In genomic region chr17:59830846-59831486, GRCh38 we compare ENCODE assay signal across 10 cellular contexts.
A peak's percentile ranks its signal among the peaks of the same experiment; 100 is the strongest.
DNase-seq lines count a peak whose midpoint lies in the region; ATAC-seq and TF ChIP-seq lines count a peak whose summit lies in the region.
"Had no signal": no experiment of that assay in that cellular context is flagged by ENCODE, and none has a peak within 500 bp of the region (broad histone marks: within the 10 kb centered on the region; RNA-seq: fewer than 3 reads in every experiment).

No MANE protein-coding gene starts in this region.

- H4K20me1 ChIP-seq in fibroblast of lung (ENCODE audit: control insufficient read depth, extremely low read depth, insufficient read depth, low read length) = no peaks in the 10 kb centered on the region

- CTCF ChIA-PET in activated CD8-positive, alpha-beta memory T cell treated with anti-CD3 and anti-CD28 coated beads, Interleukin-2, amount 10 ng/mL, durations not matched to agents 7 days and 5 days (lab: Charles Lee) = interaction anchor here (0.6 to 4.3 kb wide), 7 partner anchors 17 to 78 kb away, joined by 3 to 30 read pairs (median 4); partner anchors contain the start of genes RPS6KB1 and TUBD1
- CTCF ChIA-PET in activated B cell treated with CpG ODN at 0.5 μM for 24 hours (lab: Charles Lee) = interaction anchor here (1.2 to 2.1 kb wide), 3 partner anchors 28 to 77 kb away, joined by 3 to 8 read pairs (median 3); no protein-coding TSS in a partner anchor

- WGBS in stomach, 5 donors = 73 to 95% (median 76%) methylated on average over 1 of the region's 1 CpG

- H3K4me1 ChIP-seq in fibroblast of lung (ENCODE audit: control insufficient read depth, extremely low read depth, insufficient read depth, low read length) (peaks cover 35% of the 10 kb centered on the region), stomach (peaks cover 44 to 86% (median 56%) of the 10 kb centered on the region in 4 donors)

- H3K9me3 Mint-ChIP-seq in activated CD8-positive, alpha-beta memory T cell treated with anti-CD3 and anti-CD28 coated beads, Interleukin-2, amount 10 ng/mL, durations not matched to agents 7 days and 5 days (ENCODE audit: low read depth) = no peaks in the 10 kb centered on the region
- H3K9me3 Mint-ChIP-seq in activated B cell treated with CpG ODN at 0.5 μM for 24 hours = no peaks in the 10 kb centered on the region

- TF ChIP-seq CTCF in activated B cell treated with CpG ODN at 0.5 μM for 24 hours (IDR thresholded peaks at IDR 0.05) = no peak
- no peak for TF ChIP-seq CTCF in fibroblast of lung (conservative IDR thresholded peaks at IDR 0.05 in 1 of 2, IDR thresholded peaks at IDR 0.05 in 1 of 2; ENCODE audit: low read depth in 1 of 2, low read length in 2 of 2)
- TF ChIP-seq CTCF in stomach (IDR thresholded peaks at IDR 0.05) = no peak

- no peaks in the 10 kb centered on the region for H3K27me3 ChIP-seq in fibroblast of lung (ENCODE audit: control insufficient read depth, insufficient read depth, low read length)
- H3K27me3 ChIP-seq in stomach = no peaks in the 10 kb centered on the region
- H3K27me3 ChIP-seq: dorsolateral prefrontal cortex had no signal

- H3K4me2 ChIP-seq in fibroblast of lung (ENCODE audit: extremely low read depth, insufficient read depth, low read length) = peak overlapping the region; percentile 13

- H3K4me1 Mint-ChIP-seq in activated CD8-positive, alpha-beta memory T cell treated with anti-CD3 and anti-CD28 coated beads, Interleukin-2, amount 10 ng/mL, durations not matched to agents 7 days and 5 days = peaks cover 80% of the 10 kb centered on the region
- peaks cover 73% of the 10 kb centered on the region for H3K4me1 Mint-ChIP-seq in activated B cell treated with CpG ODN at 0.5 μM for 24 hours

- POLR2A ChIA-PET in activated B cell treated with CpG ODN at 0.5 μM for 24 hours (lab: Charles Lee) = interaction anchor here (1.3 to 8.0 kb wide), 2 partner anchors 44 to 48 kb away, joined by 4 to 154 read pairs; no protein-coding TSS in a partner anchor

- H3K9ac ChIP-seq in fibroblast of lung (ENCODE audit: insufficient read depth, low read length) = no peak overlapping the region

- H3K9me3 ChIP-seq in fibroblast of lung (ENCODE audit: control insufficient read depth, insufficient read depth, low read depth, low read length) = no peaks in the 10 kb centered on the region
- H3K9me3 ChIP-seq in stomach = no peaks in the 10 kb centered on the region

- no peak for TF ChIP-seq EP300 in stomach (IDR thresholded peaks at IDR 0.05)

- H3K79me2 ChIP-seq in fibroblast of lung (ENCODE audit: control insufficient read depth, insufficient read depth, low read length) = peaks cover 16% of the 10 kb centered on the region

- no peak for DNase-seq in activated CD8-positive, alpha-beta memory T cell treated with anti-CD3 and anti-CD28 coated beads, Interleukin-2, amount 10 ng/mL, durations not matched to agents 7 days and 5 days
- DNase-seq in activated CD8-positive, alpha-beta memory T cell treated with anti-CD3 and anti-CD28 coated beads, Interleukin-2, amount 50 U/mL, for 4 hours = no peak
- no peak for DNase-seq in activated B cell treated with CpG ODN at 0.5 μM for 24 hours
- DNase-seq in fibroblast of lung (ENCODE audit: low read depth in 2 of 2) = peak in 1 of 2 donors; percentile 15
- DNase-seq in stomach = no peak
- DNase-seq in putamen (ENCODE audit: low spot score) = no peak
- no peak for DNase-seq in NCI-H82 treated with DMSO at 0.1 percent for 48 hours (lab: John Stamatoyannopoulos, UW; ENCODE audit: unreplicated experiment)
- DNase-seq: dorsolateral prefrontal cortex, NCI-H146 had no signal

- no peak overlapping the region for H3K4me3 ChIP-seq in fibroblast of lung (replicated peaks in 1 of 4; ENCODE audit: control extremely low read depth in 1 of 4, insufficient read depth in 1 of 4, low read depth in 3 of 4, low read length in 4 of 4)
- no peak overlapping the region for H3K4me3 ChIP-seq in stomach
- H3K4me3 ChIP-seq: dorsolateral prefrontal cortex had no signal

- no peaks in the 10 kb centered on the region for H3K36me3 ChIP-seq in fibroblast of lung (ENCODE audit: control insufficient read depth, insufficient read depth, low read length)
- H3K36me3 ChIP-seq in stomach = no peaks in the 10 kb centered on the region

- no peak for ATAC-seq in activated CD8-positive, alpha-beta memory T cell treated with anti-CD3 and anti-CD28 coated beads, Interleukin-2, amount 10 ng/mL, durations not matched to agents 7 days and 5 days
- no peak for ATAC-seq in activated B cell treated with CpG ODN at 0.5 μM for 24 hours (ENCODE audit: low read depth)
- ATAC-seq in GM21529 (IDR thresholded peaks at IDR 0.05; ENCODE audit: unreplicated experiment) = no peak

- no peaks in the 10 kb centered on the region for H3K27me3 Mint-ChIP-seq in activated CD8-positive, alpha-beta memory T cell treated with anti-CD3 and anti-CD28 coated beads, Interleukin-2, amount 10 ng/mL, durations not matched to agents 7 days and 5 days
- H3K27me3 Mint-ChIP-seq in activated B cell treated with CpG ODN at 0.5 μM for 24 hours = no peaks in the 10 kb centered on the region

- peak overlapping the region; percentile 74 for H3K4me3 Mint-ChIP-seq in activated CD8-positive, alpha-beta memory T cell treated with anti-CD3 and anti-CD28 coated beads, Interleukin-2, amount 10 ng/mL, durations not matched to agents 7 days and 5 days
- H3K4me3 Mint-ChIP-seq in activated B cell treated with CpG ODN at 0.5 μM for 24 hours = peak overlapping the region; percentile 15

- peak overlapping the region; percentile 97 for H3K27ac ChIP-seq in fibroblast of lung (ENCODE audit: insufficient read depth, low read length)
- peak overlapping the region in 4 of 5 donors; percentile 82 to 87 (median 84) for H3K27ac ChIP-seq in stomach

- intact Hi-C loops in activated B cell treated with CpG ODN at 0.5 μM for 24 hours (cut with micrococcal nuclease) = no loop called here
- intact Hi-C loops in stomach (cut with DNase I; ENCODE audit: low total_unique reads) = no loop called here

- TF ChIP-seq POLR2A in stomach (IDR thresholded peaks at IDR 0.05) = no peak

- peak overlapping the region; percentile 98 for H3K27ac Mint-ChIP-seq in activated CD8-positive, alpha-beta memory T cell treated with anti-CD3 and anti-CD28 coated beads, Interleukin-2, amount 10 ng/mL, durations not matched to agents 7 days and 5 days
- H3K27ac Mint-ChIP-seq in activated B cell treated with CpG ODN at 0.5 μM for 24 hours = peak overlapping the region; percentile 35

- H3K36me3 Mint-ChIP-seq in activated CD8-positive, alpha-beta memory T cell treated with anti-CD3 and anti-CD28 coated beads, Interleukin-2, amount 10 ng/mL, durations not matched to agents 7 days and 5 days = peaks cover 26% of the 10 kb centered on the region
- H3K36me3 Mint-ChIP-seq in activated B cell treated with CpG ODN at 0.5 μM for 24 hours (ENCODE audit: low read depth) = peaks cover 3% of the 10 kb centered on the region

- no peak overlapping the region for H2AFZ ChIP-seq in fibroblast of lung (ENCODE audit: low read length)
